2 cellular contexts compared by ENCODE assay signal in the genomic region with DNA sequence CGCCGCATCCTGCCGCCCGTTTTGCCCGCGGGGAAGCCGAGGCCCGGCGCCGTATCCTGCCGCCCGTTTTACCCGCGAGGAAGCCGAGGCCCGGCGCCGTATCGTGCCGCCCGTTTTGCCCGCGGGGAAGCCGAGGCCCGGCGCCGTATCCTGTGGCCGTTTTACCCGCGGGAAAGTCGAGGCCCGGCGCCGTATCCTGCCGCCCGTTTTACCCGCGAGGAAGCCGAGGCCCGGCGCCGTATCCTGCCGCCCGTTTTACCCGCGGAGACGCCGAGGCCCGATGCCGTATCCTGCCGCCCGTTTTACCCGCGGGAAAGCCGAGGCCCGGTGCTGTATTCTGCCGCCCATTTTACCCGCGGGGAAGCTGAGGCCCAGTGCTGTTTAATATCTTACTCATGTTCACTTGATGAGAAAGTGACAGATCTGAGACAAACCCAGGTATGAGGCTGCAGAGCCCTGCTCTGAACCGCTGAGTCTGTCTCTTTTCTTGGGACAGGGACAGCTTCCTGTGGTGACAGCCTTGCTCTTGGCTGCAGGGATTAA.
TF ChIP-seq lines count a peak whose summit lies in the region.

No MANE protein-coding gene starts in this region.

TF ChIP-seq in IMR-90, 13 proteins besides CTCF, POLR2A, EP300 and RAD21:
- no peak for TF ChIP-seq RCOR1 (IDR thresholded peaks at IDR 0.05; ENCODE audit: insufficient replicate concordance, low read length)
- TF ChIP-seq MAZ (IDR thresholded peaks at IDR 0.05; ENCODE audit: borderline replicate concordance, low read depth, low read length) = no peak
- TF ChIP-seq BHLHE40 (IDR thresholded peaks at IDR 0.05; ENCODE audit: low read depth, low read length) = no peak
- no peak for TF ChIP-seq SMC3 (IDR thresholded peaks at IDR 0.05; ENCODE audit: low read depth, low read length)
- TF ChIP-seq NFE2L2 (IDR thresholded peaks at IDR 0.05; ENCODE audit: low read depth, low read length) = no peak
- TF ChIP-seq, protein P1, sequence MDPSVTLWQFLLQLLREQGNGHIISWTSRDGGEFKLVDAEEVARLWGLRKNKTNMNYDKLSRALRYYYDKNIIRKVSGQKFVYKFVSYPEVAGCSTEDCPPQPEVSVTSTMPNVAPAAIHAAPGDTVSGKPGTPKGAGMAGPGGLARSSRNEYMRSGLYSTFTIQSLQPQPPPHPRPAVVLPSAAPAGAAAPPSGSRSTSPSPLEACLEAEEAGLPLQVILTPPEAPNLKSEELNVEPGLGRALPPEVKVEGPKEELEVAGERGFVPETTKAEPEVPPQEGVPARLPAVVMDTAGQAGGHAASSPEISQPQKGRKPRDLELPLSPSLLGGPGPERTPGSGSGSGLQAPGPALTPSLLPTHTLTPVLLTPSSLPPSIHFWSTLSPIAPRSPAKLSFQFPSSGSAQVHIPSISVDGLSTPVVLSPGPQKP (IDR thresholded peaks at IDR 0.05; ENCODE audit: borderline replicate concordance, low read depth, low read length) = no peak
- no peak for TF ChIP-seq MXI1 (IDR thresholded peaks at IDR 0.05; ENCODE audit: borderline replicate concordance, low read depth, low read length)
- TF ChIP-seq RFX5 (IDR thresholded peaks at IDR 0.05; ENCODE audit: low read depth, low read length) = no peak
- TF ChIP-seq, protein P2, sequence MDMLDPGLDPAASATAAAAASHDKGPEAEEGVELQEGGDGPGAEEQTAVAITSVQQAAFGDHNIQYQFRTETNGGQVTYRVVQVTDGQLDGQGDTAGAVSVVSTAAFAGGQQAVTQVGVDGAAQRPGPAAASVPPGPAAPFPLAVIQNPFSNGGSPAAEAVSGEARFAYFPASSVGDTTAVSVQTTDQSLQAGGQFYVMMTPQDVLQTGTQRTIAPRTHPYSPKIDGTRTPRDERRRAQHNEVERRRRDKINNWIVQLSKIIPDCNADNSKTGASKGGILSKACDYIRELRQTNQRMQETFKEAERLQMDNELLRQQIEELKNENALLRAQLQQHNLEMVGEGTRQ (IDR thresholded peaks at IDR 0.05; ENCODE audit: low read depth, low read length) = no peak
- TF ChIP-seq CEBPB (IDR thresholded peaks at IDR 0.05; ENCODE audit: low read depth, low read length) = no peak
- no peak for TF ChIP-seq CHD1 (IDR thresholded peaks at IDR 0.05; ENCODE audit: low read depth, low read length)
- no peak for TF ChIP-seq MAFK (IDR thresholded peaks at IDR 0.05; ENCODE audit: low read depth, low read length)
- TF ChIP-seq FOS (IDR thresholded peaks at IDR 0.05; ENCODE audit: low read depth, low read length) = no peak

TF ChIP-seq in GM23338, 12 proteins besides CTCF, POLR2A, EP300 and RAD21 (continued from another document):
- TF ChIP-seq, protein P3, sequence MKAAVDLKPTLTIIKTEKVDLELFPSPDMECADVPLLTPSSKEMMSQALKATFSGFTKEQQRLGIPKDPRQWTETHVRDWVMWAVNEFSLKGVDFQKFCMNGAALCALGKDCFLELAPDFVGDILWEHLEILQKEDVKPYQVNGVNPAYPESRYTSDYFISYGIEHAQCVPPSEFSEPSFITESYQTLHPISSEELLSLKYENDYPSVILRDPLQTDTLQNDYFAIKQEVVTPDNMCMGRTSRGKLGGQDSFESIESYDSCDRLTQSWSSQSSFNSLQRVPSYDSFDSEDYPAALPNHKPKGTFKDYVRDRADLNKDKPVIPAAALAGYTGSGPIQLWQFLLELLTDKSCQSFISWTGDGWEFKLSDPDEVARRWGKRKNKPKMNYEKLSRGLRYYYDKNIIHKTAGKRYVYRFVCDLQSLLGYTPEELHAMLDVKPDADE (IDR thresholded peaks at IDR 0.05) = no peak
- TF ChIP-seq JUNB (IDR thresholded peaks at IDR 0.05; ENCODE audit: unreplicated experiment) = no peak
- no peak for TF ChIP-seq EZH2phosphoT487 (IDR thresholded peaks at IDR 0.05; ENCODE audit: unreplicated experiment)
- TF ChIP-seq NANOG (IDR thresholded peaks at IDR 0.05; ENCODE audit: borderline replicate concordance) = no peak
- no peak for TF ChIP-seq ZNF114 (CRISPR knock-in tag; IDR thresholded peaks at IDR 0.05)
- no peak for TF ChIP-seq CREB1 (CRISPR knock-in tag; IDR thresholded peaks at IDR 0.05; ENCODE audit: low read depth)
- TF ChIP-seq STAT1 (IDR thresholded peaks at IDR 0.05; ENCODE audit: unreplicated experiment) = no peak
- no peak for TF ChIP-seq POLR2AphosphoS5 (IDR thresholded peaks at IDR 0.05; ENCODE audit: low read depth)
- TF ChIP-seq EZH2 (IDR thresholded peaks at IDR 0.05; ENCODE audit: low read depth, unreplicated experiment) = no peak
- TF ChIP-seq, protein P4, sequence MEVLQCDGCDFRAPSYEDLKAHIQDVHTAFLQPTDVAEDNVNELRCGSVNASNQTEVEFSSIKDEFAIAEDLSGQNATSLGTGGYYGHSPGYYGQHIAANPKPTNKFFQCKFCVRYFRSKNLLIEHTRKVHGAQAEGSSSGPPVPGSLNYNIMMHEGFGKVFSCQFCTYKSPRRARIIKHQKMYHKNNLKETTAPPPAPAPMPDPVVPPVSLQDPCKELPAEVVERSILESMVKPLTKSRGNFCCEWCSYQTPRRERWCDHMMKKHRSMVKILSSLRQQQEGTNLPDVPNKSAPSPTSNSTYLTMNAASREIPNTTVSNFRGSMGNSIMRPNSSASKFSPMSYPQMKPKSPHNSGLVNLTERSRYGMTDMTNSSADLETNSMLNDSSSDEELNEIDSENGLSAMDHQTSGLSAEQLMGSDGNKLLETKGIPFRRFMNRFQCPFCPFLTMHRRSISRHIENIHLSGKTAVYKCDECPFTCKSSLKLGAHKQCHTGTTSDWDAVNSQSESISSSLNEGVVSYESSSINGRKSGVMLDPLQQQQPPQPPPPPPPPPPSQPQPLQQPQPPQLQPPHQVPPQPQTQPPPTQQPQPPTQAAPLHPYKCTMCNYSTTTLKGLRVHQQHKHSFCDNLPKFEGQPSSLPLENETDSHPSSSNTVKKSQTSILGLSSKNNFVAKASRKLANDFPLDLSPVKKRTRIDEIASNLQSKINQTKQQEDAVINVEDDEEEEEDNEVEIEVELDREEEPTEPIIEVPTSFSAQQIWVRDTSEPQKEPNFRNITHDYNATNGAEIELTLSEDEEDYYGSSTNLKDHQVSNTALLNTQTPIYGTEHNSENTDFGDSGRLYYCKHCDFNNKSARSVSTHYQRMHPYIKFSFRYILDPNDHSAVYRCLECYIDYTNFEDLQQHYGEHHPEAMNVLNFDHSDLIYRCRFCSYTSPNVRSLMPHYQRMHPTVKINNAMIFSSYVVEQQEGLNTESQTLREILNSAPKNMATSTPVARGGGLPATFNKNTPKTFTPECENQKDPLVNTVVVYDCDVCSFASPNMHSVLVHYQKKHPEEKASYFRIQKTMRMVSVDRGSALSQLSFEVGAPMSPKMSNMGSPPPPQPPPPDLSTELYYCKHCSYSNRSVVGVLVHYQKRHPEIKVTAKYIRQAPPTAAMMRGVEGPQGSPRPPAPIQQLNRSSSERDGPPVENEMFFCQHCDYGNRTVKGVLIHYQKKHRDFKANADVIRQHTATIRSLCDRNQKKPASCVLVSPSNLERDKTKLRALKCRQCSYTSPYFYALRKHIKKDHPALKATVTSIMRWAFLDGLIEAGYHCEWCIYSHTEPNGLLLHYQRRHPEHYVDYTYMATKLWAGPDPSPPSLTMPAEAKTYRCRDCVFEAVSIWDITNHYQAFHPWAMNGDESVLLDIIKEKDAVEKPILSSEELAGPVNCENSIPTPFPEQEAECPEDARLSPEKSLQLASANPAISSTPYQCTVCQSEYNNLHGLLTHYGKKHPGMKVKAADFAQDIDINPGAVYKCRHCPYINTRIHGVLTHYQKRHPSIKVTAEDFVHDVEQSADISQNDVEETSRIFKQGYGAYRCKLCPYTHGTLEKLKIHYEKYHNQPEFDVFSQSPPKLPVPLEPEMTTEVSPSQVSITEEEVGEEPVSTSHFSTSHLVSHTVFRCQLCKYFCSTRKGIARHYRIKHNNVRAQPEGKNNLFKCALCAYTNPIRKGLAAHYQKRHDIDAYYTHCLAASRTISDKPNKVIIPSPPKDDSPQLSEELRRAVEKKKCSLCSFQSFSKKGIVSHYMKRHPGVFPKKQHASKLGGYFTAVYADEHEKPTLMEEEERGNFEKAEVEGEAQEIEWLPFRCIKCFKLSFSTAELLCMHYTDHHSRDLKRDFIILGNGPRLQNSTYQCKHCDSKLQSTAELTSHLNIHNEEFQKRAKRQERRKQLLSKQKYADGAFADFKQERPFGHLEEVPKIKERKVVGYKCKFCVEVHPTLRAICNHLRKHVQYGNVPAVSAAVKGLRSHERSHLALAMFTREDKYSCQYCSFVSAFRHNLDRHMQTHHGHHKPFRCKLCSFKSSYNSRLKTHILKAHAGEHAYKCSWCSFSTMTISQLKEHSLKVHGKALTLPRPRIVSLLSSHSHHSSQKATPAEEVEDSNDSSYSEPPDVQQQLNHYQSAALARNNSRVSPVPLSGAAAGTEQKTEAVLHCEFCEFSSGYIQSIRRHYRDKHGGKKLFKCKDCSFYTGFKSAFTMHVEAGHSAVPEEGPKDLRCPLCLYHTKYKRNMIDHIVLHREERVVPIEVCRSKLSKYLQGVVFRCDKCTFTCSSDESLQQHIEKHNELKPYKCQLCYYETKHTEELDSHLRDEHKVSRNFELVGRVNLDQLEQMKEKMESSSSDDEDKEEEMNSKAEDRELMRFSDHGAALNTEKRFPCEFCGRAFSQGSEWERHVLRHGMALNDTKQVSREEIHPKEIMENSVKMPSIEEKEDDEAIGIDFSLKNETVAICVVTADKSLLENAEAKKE (CRISPR knock-in tag; IDR thresholded peaks at IDR 0.05) = no peak
- TF ChIP-seq, protein P5, sequence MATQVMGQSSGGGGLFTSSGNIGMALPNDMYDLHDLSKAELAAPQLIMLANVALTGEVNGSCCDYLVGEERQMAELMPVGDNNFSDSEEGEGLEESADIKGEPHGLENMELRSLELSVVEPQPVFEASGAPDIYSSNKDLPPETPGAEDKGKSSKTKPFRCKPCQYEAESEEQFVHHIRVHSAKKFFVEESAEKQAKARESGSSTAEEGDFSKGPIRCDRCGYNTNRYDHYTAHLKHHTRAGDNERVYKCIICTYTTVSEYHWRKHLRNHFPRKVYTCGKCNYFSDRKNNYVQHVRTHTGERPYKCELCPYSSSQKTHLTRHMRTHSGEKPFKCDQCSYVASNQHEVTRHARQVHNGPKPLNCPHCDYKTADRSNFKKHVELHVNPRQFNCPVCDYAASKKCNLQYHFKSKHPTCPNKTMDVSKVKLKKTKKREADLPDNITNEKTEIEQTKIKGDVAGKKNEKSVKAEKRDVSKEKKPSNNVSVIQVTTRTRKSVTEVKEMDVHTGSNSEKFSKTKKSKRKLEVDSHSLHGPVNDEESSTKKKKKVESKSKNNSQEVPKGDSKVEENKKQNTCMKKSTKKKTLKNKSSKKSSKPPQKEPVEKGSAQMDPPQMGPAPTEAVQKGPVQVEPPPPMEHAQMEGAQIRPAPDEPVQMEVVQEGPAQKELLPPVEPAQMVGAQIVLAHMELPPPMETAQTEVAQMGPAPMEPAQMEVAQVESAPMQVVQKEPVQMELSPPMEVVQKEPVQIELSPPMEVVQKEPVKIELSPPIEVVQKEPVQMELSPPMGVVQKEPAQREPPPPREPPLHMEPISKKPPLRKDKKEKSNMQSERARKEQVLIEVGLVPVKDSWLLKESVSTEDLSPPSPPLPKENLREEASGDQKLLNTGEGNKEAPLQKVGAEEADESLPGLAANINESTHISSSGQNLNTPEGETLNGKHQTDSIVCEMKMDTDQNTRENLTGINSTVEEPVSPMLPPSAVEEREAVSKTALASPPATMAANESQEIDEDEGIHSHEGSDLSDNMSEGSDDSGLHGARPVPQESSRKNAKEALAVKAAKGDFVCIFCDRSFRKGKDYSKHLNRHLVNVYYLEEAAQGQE (IDR thresholded peaks at IDR 0.05; ENCODE audit: unreplicated experiment) = no peak
